Comparison of ENCODE assay signal across 11 cellular contexts in genomic region chr16:70441406-70441990, GRCh38. TPM values are rescaled to one million over a fixed set of nuclear protein-coding genes. Genes with fewer than 3 reads are reported as not detected.
A peak's percentile ranks its signal among the peaks of the same experiment; 100 is the strongest.
DNase-seq lines count a peak whose midpoint lies in the region; ATAC-seq and TF ChIP-seq lines count a peak whose summit lies in the region.
"Had no signal": no experiment of that assay in that cellular context is flagged by ENCODE, and none has a peak within 500 bp of the region (broad histone marks: within the 10 kb centered on the region; RNA-seq: fewer than 3 reads in every experiment).

No MANE protein-coding gene starts in this region.

- peak overlapping the region; percentile 3 for H3K27ac ChIP-seq in cardiac muscle cell

- ATAC-seq in left cardiac atrium, result no peak

- no peak overlapping the region for H3K4me3 ChIP-seq in cardiac muscle cell

- H3K9me3 ChIP-seq in cardiac muscle cell (ENCODE audit: low read depth), result no peaks in the 10 kb centered on the region

- in situ Hi-C loops in SK-MEL-5 (cut with HindIII; ENCODE audit: low pct_unique_long_range_greater_than_20kb, low sequenced_read_pairs), result no loop called here
- in situ Hi-C loops in G401 (cut with HindIII; ENCODE audit: low sequenced_read_pairs), result no loop called here

- H3K27me3 ChIP-seq in cardiac muscle cell, result no peaks in the 10 kb centered on the region

- intact Hi-C loops in left cardiac atrium (cut with DNase I), result no loop called here

- no peak for TF ChIP-seq CTCF in cardiac muscle cell (IDR thresholded peaks at IDR 0.05; ENCODE audit: low read depth, low read length)

- no peak for DNase-seq in cardiac muscle cell (ENCODE audit: low read depth in 1 of 2, low spot score in 1 of 2)
- no peak for DNase-seq in left cardiac atrium
- peak; percentile 79 for DNase-seq in SK-MEL-5 (ENCODE audit: low read depth, low spot score)
- DNase-seq in islet precursor cell, result peak; percentile 67
- DNase-seq in G401 (ENCODE audit: low spot score), result no peak
- DNase-seq in NCI-H1694 (lab: John Stamatoyannopoulos, UW), result no peak
- no peak for DNase-seq in mesenteric fat pad (ENCODE audit: low spot score)
- DNase-seq: DMS79, H9, NCI-H1092 treated with DMSO at 0.1 percent for 48 hours, NCI-H510A treated with DMSO at 0.1 percent for 48 hours had no signal

- H3K4me1 ChIP-seq in cardiac muscle cell (ENCODE audit: low read depth), result peaks cover 26% of the 10 kb centered on the region

- H3K36me3 ChIP-seq in cardiac muscle cell, result no peaks in the 10 kb centered on the region

RNA-seq across cellular contexts. Expression of gene ST3GAL2, which starts 2.6 kb away (rescaled TPM):
- 87.3 and 115 TPM in 2 replicates for total RNA-seq in cardiac muscle cell
- polyA plus RNA-seq in cardiac muscle cell, result 46.1 and 50.9 TPM in 2 replicates
- total RNA-seq in left cardiac atrium, result 10 to 100 TPM; 21.1 to 23.5 TPM
- total RNA-seq in SK-MEL-5 (2014; rRNA removed; shearing (Covaris generic)), result 13.7 and 18.5 TPM in 2 replicates
- 30.4 and 30.5 TPM in 2 replicates for polyA plus RNA-seq in SK-MEL-5 (2015; cell fraction: cytosol; rRNA removed)
- 8.6 and 9.6 TPM in 2 replicates for polyA plus RNA-seq in SK-MEL-5 (2015; cell fraction: nucleus; rRNA removed)
- total RNA-seq in G401 (2014; rRNA removed; shearing (Covaris generic)), result 32.7 and 35.9 TPM in 2 replicates
- 25.9 TPM for total RNA-seq in mesenteric fat pad

RNA-seq across cellular contexts. Expression of gene FCSK, which starts 12.9 kb away (rescaled TPM):
- total RNA-seq in cardiac muscle cell (13.8 and 22.5 TPM in 2 replicates), left cardiac atrium (10 to 100 TPM in 1 of 2 donors, 1 to 10 TPM in 1; 9.5 to 11.4 TPM), mesenteric fat pad (11.5 TPM)
- 10.2 and 12.0 TPM in 2 replicates for polyA plus RNA-seq in cardiac muscle cell
- 8.4 and 10.5 TPM in 2 replicates for total RNA-seq in SK-MEL-5 (2014; rRNA removed; shearing (Covaris generic))
- polyA plus RNA-seq in SK-MEL-5 (2015; cell fraction: cytosol; rRNA removed), result 8.9 and 9.6 TPM in 2 replicates
- 53.8 and 63.2 TPM in 2 replicates for polyA plus RNA-seq in SK-MEL-5 (2015; cell fraction: nucleus; rRNA removed)
- total RNA-seq in G401 (2014; rRNA removed; shearing (Covaris generic)), result 12.9 and 15.8 TPM in 2 replicates

Comparison
In these comparisons a context has a peak if more than half of its experiments do, and no peak if none do; other contexts are left out.
1. DNase-seq: peak in SK-MEL-5 (single experiment) and islet precursor cell (single experiment); none in cardiac muscle cell (0 of 2), left cardiac atrium (single experiment), G401 (single experiment), NCI-H1694 (single experiment) and mesenteric fat pad (single experiment).